ENCODE assay signal across 8 cellular contexts in genomic region chr7:134724606-134725005, GRCh38. TPM values are rescaled to one million over a fixed set of nuclear protein-coding genes. Genes with fewer than 3 reads are reported as not detected.
A peak's percentile ranks its signal among the peaks of the same experiment; 100 is the strongest.
DNase-seq lines count a peak whose midpoint lies in the region; TF ChIP-seq lines count a peak whose summit lies in the region.

No MANE protein-coding gene starts in this region.

- TF ChIP-seq CTCF in LNCaP clone FGC (IDR thresholded peaks at IDR 0.05; ENCODE audit: control insufficient read depth, extremely low read depth, insufficient read depth) (peak; percentile 70), choroid plexus epithelial cell (conservative IDR thresholded peaks at IDR 0.05; ENCODE audit: low read depth, low read length) (peak; percentile 82), progenitor cell of endocrine pancreas (IDR thresholded peaks at IDR 0.05; ENCODE audit: unreplicated experiment) (peak; percentile 55)

- no peaks in the 10 kb centered on the region for H3K9me3 Mint-ChIP-seq in progenitor cell of endocrine pancreas (ENCODE audit: low read depth)

- no peaks in the 10 kb centered on the region for H3K36me3 Mint-ChIP-seq in progenitor cell of endocrine pancreas (ENCODE audit: insufficient read depth)

- peak; percentile 25 for DNase-seq in NCI-H82 (lab: John Stamatoyannopoulos, UW)
- DNase-seq in NCI-H82 treated with DMSO at 0.1 percent for 48 hours (lab: John Stamatoyannopoulos, UW; ENCODE audit: unreplicated experiment) = no peak
- peak; percentile 23 for DNase-seq in LNCaP clone FGC (ENCODE audit: low read depth)
- peak; percentile 75 for DNase-seq in choroid plexus epithelial cell (ENCODE audit: low read depth)
- DNase-seq in progenitor cell of endocrine pancreas (ENCODE audit: low spot score, unreplicated experiment) = no peak
- DNase-seq in midbrain (lab: John Stamatoyannopoulos, UW) = no peak
- no peak for DNase-seq in substantia nigra (lab: John Stamatoyannopoulos, UW)
- DNase-seq in HuH-7.5 (ENCODE audit: low spot score) = no peak

- no peak overlapping the region for H3K27ac ChIP-seq in substantia nigra (ENCODE audit: low read depth, low read length, poor library complexity, severe bottlenecking)

- H3K4me1 Mint-ChIP-seq in progenitor cell of endocrine pancreas (ENCODE audit: low read depth) = peaks cover 9% of the 10 kb centered on the region

- no peak overlapping the region for H3K4me3 Mint-ChIP-seq in progenitor cell of endocrine pancreas (ENCODE audit: low read depth)

- H3K27me3 Mint-ChIP-seq in progenitor cell of endocrine pancreas = no peaks in the 10 kb centered on the region

- no peak overlapping the region for H3K4me3 ChIP-seq in LNCaP clone FGC (ENCODE audit: low read depth, low read length)
- no peak overlapping the region for H3K4me3 ChIP-seq in choroid plexus epithelial cell (ENCODE audit: low read depth, low read length)

- no peak overlapping the region for H3K27ac Mint-ChIP-seq in progenitor cell of endocrine pancreas

RNA-seq across cellular contexts. Expression of gene CALD1, which starts 54.8 kb away (rescaled TPM):
- total RNA-seq in progenitor cell of endocrine pancreas = 95.4 and 106 TPM in 2 replicates

Comparison
In these comparisons a context has a peak if more than half of its experiments do, and no peak if none do; other contexts are left out.
1. DNase-seq: peak in NCI-H82 (single experiment), LNCaP clone FGC (single experiment) and choroid plexus epithelial cell (single experiment); none in NCI-H82 treated with DMSO at 0.1 percent for 48 hours (single experiment), progenitor cell of endocrine pancreas (single experiment), midbrain (single experiment), substantia nigra (0 of 49) and HuH-7.5 (single experiment).
2. Peak in every context shown above with its lines, with median percentiles within 50 percentile points of each other: CTCF ChIP-seq.